17 cellular contexts compared by ENCODE assay signal in the genomic region with DNA sequence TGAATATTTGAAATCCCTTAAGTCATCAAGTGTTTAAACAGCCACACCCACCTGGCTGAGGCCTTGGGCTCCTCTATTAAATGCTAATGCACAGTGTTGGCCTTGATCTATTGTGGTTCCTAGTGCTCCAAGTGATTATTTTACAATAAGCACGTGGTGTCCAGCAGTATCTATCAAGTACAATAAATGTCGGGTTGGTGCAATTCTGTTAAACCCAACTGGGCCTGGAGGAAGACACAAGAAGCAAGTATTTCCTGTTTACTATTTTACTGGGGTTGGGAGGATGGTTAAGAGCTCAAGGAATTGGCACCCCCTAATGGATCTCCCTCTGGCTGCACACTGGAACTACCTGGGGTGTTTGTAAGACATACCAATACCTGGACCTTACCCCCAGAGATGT.
DNase-seq lines count a peak whose midpoint lies in the region; ATAC-seq and TF ChIP-seq lines count a peak whose summit lies in the region.
"Had no signal": no experiment of that assay in that cellular context is flagged by ENCODE, and none has a peak within 500 bp of the region (broad histone marks: within the 10 kb centered on the region; RNA-seq: fewer than 3 reads in every experiment).

No MANE protein-coding gene starts in this region.

- H3K36me3 Mint-ChIP-seq in activated T-helper 17 cell treated with anti-CD3 and anti-CD28 coated beads, Interleukin-2, amount 50 U/mL, for 72 hours (ENCODE audit: low read depth): no peaks in the 10 kb centered on the region
- H3K36me3 Mint-ChIP-seq: activated CD8-positive, alpha-beta memory T cell treated with anti-CD3 and anti-CD28 coated beads, Interleukin-2, amount 10 ng/mL, durations not matched to agents 7 days and 5 days; activated naive CD8-positive, alpha-beta T cell treated with anti-CD3 and anti-CD28 coated beads for 36 hours; CD14-positive monocyte had no signal

- H3K9me3 ChIP-seq in MM.1S (replicated peaks; ENCODE audit: insufficient read depth, low read length): no peaks in the 10 kb centered on the region
- no peaks in the 10 kb centered on the region for H3K9me3 ChIP-seq in breast epithelium
- H3K9me3 ChIP-seq: gastrocnemius medialis, lower lobe of right lung, upper lobe of left lung had no signal

- H3K27ac ChIP-seq in MM.1S (ENCODE audit: low read length): no peak overlapping the region
- no peak overlapping the region for H3K27ac ChIP-seq in breast epithelium
- H3K27ac ChIP-seq: gastrocnemius medialis, lower lobe of right lung, upper lobe of left lung had no signal

- no peak overlapping the region for H3K9ac ChIP-seq in MM.1S (ENCODE audit: low read length)

- H3K9me2 ChIP-seq in MM.1S (replicated peaks; ENCODE audit: insufficient read depth, low read length): no peaks in the 10 kb centered on the region

- peak overlapping the region; percentile 52 for H2AFZ ChIP-seq in MM.1S (ENCODE audit: low read length)

- no peak overlapping the region for H3K27ac Mint-ChIP-seq in activated T-helper 17 cell treated with anti-CD3 and anti-CD28 coated beads, Interleukin-2, amount 50 U/mL, for 72 hours
- H3K27ac Mint-ChIP-seq: activated CD8-positive, alpha-beta memory T cell treated with anti-CD3 and anti-CD28 coated beads, Interleukin-2, amount 10 ng/mL, durations not matched to agents 7 days and 5 days; activated naive CD8-positive, alpha-beta T cell treated with anti-CD3 and anti-CD28 coated beads for 36 hours; IgD-negative memory B cell had no signal

- H3K4me1 Mint-ChIP-seq in activated T-helper 17 cell treated with anti-CD3 and anti-CD28 coated beads, Interleukin-2, amount 50 U/mL, for 72 hours: no peaks in the 10 kb centered on the region

- no peak overlapping the region for H3K4me3 Mint-ChIP-seq in activated T-helper 17 cell treated with anti-CD3 and anti-CD28 coated beads, Interleukin-2, amount 50 U/mL, for 72 hours
- H3K4me3 Mint-ChIP-seq: activated CD8-positive, alpha-beta memory T cell treated with anti-CD3 and anti-CD28 coated beads, Interleukin-2, amount 10 ng/mL, durations not matched to agents 7 days and 5 days; activated naive CD8-positive, alpha-beta T cell treated with anti-CD3 and anti-CD28 coated beads for 36 hours; CD14-positive monocyte had no signal

- H3K4me3 ChIP-seq in MM.1S (ENCODE audit: low read length) (no peak overlapping the region), choroid plexus epithelial cell (ENCODE audit: low read depth, low read length) (no peak overlapping the region), breast epithelium (no peak overlapping the region)
- H3K4me3 ChIP-seq: gastrocnemius medialis, lower lobe of right lung, upper lobe of left lung had no signal

- peaks cover 39% of the 10 kb centered on the region for H3F3A ChIP-seq in MM.1S (ENCODE audit: insufficient read depth, low read length)

- no peak overlapping the region for H3K4me2 ChIP-seq in MM.1S (ENCODE audit: low read depth, low read length)

- no peaks in the 10 kb centered on the region for H3K36me3 ChIP-seq in MM.1S (replicated peaks; ENCODE audit: insufficient read depth, low read length)
- no peaks in the 10 kb centered on the region for H3K36me3 ChIP-seq in breast epithelium
- H3K36me3 ChIP-seq: gastrocnemius medialis, lower lobe of right lung, upper lobe of left lung had no signal

- peaks cover 46% of the 10 kb centered on the region for H3K4me1 ChIP-seq in MM.1S (ENCODE audit: low read length)
- H3K4me1 ChIP-seq in breast epithelium: no peaks in the 10 kb centered on the region
- H3K4me1 ChIP-seq: gastrocnemius medialis, lower lobe of right lung had no signal

- TF ChIP-seq CTCF in MM.1S (IDR thresholded peaks at IDR 0.05; ENCODE audit: low read length): no peak
- TF ChIP-seq CTCF in choroid plexus epithelial cell (conservative IDR thresholded peaks at IDR 0.05; ENCODE audit: low read depth, low read length): peak; percentile 13
- TF ChIP-seq CTCF in breast epithelium (IDR thresholded peaks at IDR 0.05): no peak

- H3K27me3 Mint-ChIP-seq in activated T-helper 17 cell treated with anti-CD3 and anti-CD28 coated beads, Interleukin-2, amount 50 U/mL, for 72 hours: peaks cover 13% of the 10 kb centered on the region

- no peak for TF ChIP-seq POLR2A in breast epithelium (IDR thresholded peaks at IDR 0.05)

- intact Hi-C loops in breast epithelium (cut with DNase I; ENCODE audit: low total_unique reads): no loop called here

- no peaks in the 10 kb centered on the region for H3K9me3 Mint-ChIP-seq in activated T-helper 17 cell treated with anti-CD3 and anti-CD28 coated beads, Interleukin-2, amount 50 U/mL, for 72 hours
- H3K9me3 Mint-ChIP-seq: activated naive CD8-positive, alpha-beta T cell treated with anti-CD3 and anti-CD28 coated beads for 36 hours; CD14-positive monocyte; IgD-negative memory B cell had no signal

- no peak for ATAC-seq in HG03520 (IDR thresholded peaks at IDR 0.05; ENCODE audit: unreplicated experiment)
- no peak for ATAC-seq in activated T-helper 17 cell treated with anti-CD3 and anti-CD28 coated beads, Interleukin-2, amount 50 U/mL, for 72 hours (replicated peaks)
- ATAC-seq: activated CD8-positive, alpha-beta memory T cell treated with anti-CD3 and anti-CD28 coated beads, Interleukin-2, amount 10 ng/mL, durations not matched to agents 7 days and 5 days; gastrocnemius medialis had no signal

- H3K27me3 ChIP-seq in MM.1S (replicated peaks; ENCODE audit: insufficient read depth, low read length) (no peaks in the 10 kb centered on the region), breast epithelium (peaks cover 0 to 16% of the 10 kb centered on the region in 2 donors)
- H3K27me3 ChIP-seq: upper lobe of left lung had no signal

- DNase-seq in A172 (ENCODE audit: low spot score) (peak; percentile 45), EL (peak; percentile 23), MM.1S (no peak), choroid plexus epithelial cell (ENCODE audit: low read depth) (no peak), NCI-H524 treated with DMSO at 0.1 percent for 48 hours (lab: John Stamatoyannopoulos, UW) (no peak), breast epithelium (ENCODE audit: low spot score in 2 of 2) (no peak)
- DNase-seq: activated CD4-positive, alpha-beta T cell treated with anti-CD3 and anti-CD28 coated beads for 48 hours; activated CD8-positive, alpha-beta memory T cell treated with anti-CD3 and anti-CD28 coated beads, Interleukin-2, amount 10 ng/mL, durations not matched to agents 7 days and 5 days; activated naive CD8-positive, alpha-beta T cell treated with anti-CD3 and anti-CD28 coated beads for 36 hours; effector CD8-positive, alpha-beta T cell; gastrocnemius medialis; lower lobe of right lung; upper lobe of left lung had no signal

- no peaks in the 10 kb centered on the region for H3K79me2 ChIP-seq in MM.1S (ENCODE audit: low read length)

- no peaks in the 10 kb centered on the region for H4K20me1 ChIP-seq in MM.1S (ENCODE audit: insufficient read depth, low read length)

Comparison
In these comparisons a context has a peak if more than half of its experiments do, and no peak if none do; other contexts are left out.
1. DNase-seq: peak in A172 (single experiment) and EL (single experiment); none in MM.1S (single experiment), choroid plexus epithelial cell (single experiment), NCI-H524 treated with DMSO at 0.1 percent for 48 hours (single experiment) and breast epithelium (0 of 2).